Comparison of ENCODE assay signal across 10 cellular contexts in genomic region chr1:67803380-67804279, GRCh38. TPM values are rescaled to one million over a fixed set of nuclear protein-coding genes. Genes with fewer than 3 reads are reported as not detected.
A peak's percentile ranks its signal among the peaks of the same experiment; 100 is the strongest.
DNase-seq lines count a peak whose midpoint lies in the region; ATAC-seq and TF ChIP-seq lines count a peak whose summit lies in the region.
"Had no signal": no experiment of that assay in that cellular context is flagged by ENCODE, and none has a peak within 500 bp of the region (broad histone marks: within the 10 kb centered on the region; RNA-seq: fewer than 3 reads in every experiment).

No MANE protein-coding gene starts in this region.

- no peaks in the 10 kb centered on the region for H3K9me3 ChIP-seq in GM23248 (ENCODE audit: low read depth)
- H3K9me3 ChIP-seq in parathyroid adenoma (ENCODE audit: control insufficient read depth, low read length): no peaks in the 10 kb centered on the region

- TF ChIP-seq CTCF in fibroblast of pulmonary artery (IDR thresholded peaks at IDR 0.05; ENCODE audit: low read length, missing control alignments) (no peak), parathyroid adenoma (IDR thresholded peaks at IDR 0.05) (no peak), GM13976 (IDR thresholded peaks at IDR 0.05; ENCODE audit: borderline replicate concordance, control extremely low read depth, extremely low read depth, insufficient read depth, missing control alignments) (no peak)

- peak; percentile 46 for DNase-seq in GM23248
- peak; percentile 52 for DNase-seq in NCI-H2171 treated with DMSO at 0.1 percent for 48 hours (lab: John Stamatoyannopoulos, UW)
- peak; percentile 22 for DNase-seq in fibroblast of pulmonary artery (ENCODE audit: low read depth)
- no peak for DNase-seq in GM13976 (ENCODE audit: low spot score)
- no peak for DNase-seq in hippocampal formation (lab: John Stamatoyannopoulos, UW)
- no peak for DNase-seq in stimulated activated CD8-positive, alpha-beta memory T cell treated with anti-CD3 and anti-CD28 coated beads, Interleukin-4, amount 100 ng/mL, for 48 hours
- DNase-seq: substantia nigra, SW 1271 had no signal

- peaks cover 37% of the 10 kb centered on the region for H4K20me1 ChIP-seq in GM23248 (ENCODE audit: insufficient read depth)

- in situ Hi-C loops in GM23248 (cut with MboI): no loop called here
- in situ Hi-C loops in GM13976 (cut with MboI; ENCODE audit: low sequenced_read_pairs, unreplicated experiment): no loop called here

- H3K4me1 ChIP-seq in GM23248 (ENCODE audit: insufficient read depth): peaks cover 41% of the 10 kb centered on the region
- H3K4me1 ChIP-seq in parathyroid adenoma: peaks cover 16% of the 10 kb centered on the region

- no peak for ATAC-seq in HG03139 (IDR thresholded peaks at IDR 0.05; ENCODE audit: unreplicated experiment)

- H3K4me2 ChIP-seq in GM23248 (ENCODE audit: unreplicated experiment): peak overlapping the region; percentile 13
- no peak overlapping the region for H3K4me2 ChIP-seq in parathyroid adenoma (ENCODE audit: low read length)

- H3K36me3 ChIP-seq in GM23248 (ENCODE audit: low read depth) (no peaks in the 10 kb centered on the region), parathyroid adenoma (ENCODE audit: control insufficient read depth, insufficient read depth, low read length) (no peaks in the 10 kb centered on the region)

- H3K9me2 ChIP-seq in GM23248 (ENCODE audit: insufficient read depth): no peaks in the 10 kb centered on the region

- H3K27ac ChIP-seq in GM23248 (peak overlapping the region; percentile 33), parathyroid adenoma (peak overlapping the region; percentile 57)

- H3K79me2 ChIP-seq in GM23248 (ENCODE audit: insufficient read depth) (peaks cover 100% of the 10 kb centered on the region), parathyroid adenoma (peaks cover 24% of the 10 kb centered on the region)

- no peak overlapping the region for H2AFZ ChIP-seq in GM23248
- no peak overlapping the region for H2AFZ ChIP-seq in parathyroid adenoma

- WGBS in GM23248 (ENCODE audit: low coverage in 1 of 2, low lambda C conversion rate in 2 of 2, missing lambda C conversion rate in 2 of 2), 2 experiments: 56 to 59% methylated on average over 7 of the region's 7 CpGs

- peaks cover 17% of the 10 kb centered on the region for H3F3A ChIP-seq in GM23248 (ENCODE audit: insufficient read depth)

- H3K27me3 ChIP-seq in GM23248 (replicated peaks; ENCODE audit: insufficient read depth) (no peaks in the 10 kb centered on the region), parathyroid adenoma (ENCODE audit: control insufficient read depth, insufficient read depth, low read length) (no peaks in the 10 kb centered on the region)

- H3K4me3 ChIP-seq in GM23248 (no peak overlapping the region), fibroblast of pulmonary artery (replicated peaks; ENCODE audit: low read depth, low read length) (no peak overlapping the region), parathyroid adenoma (ENCODE audit: low read depth, low read length) (no peak overlapping the region)

- H3K9ac ChIP-seq in GM23248 (no peak overlapping the region), parathyroid adenoma (no peak overlapping the region)

RNA-seq across cellular contexts. Expression of gene GNG12, which starts 29.6 kb away (rescaled TPM):
- 309 and 315 TPM in 2 replicates for total RNA-seq in GM23248 (2014; rRNA removed; shearing (Covaris generic))
- 265 TPM in 2 replicates for polyA plus RNA-seq in GM23248 (2016; fragmentation: Nextera tagmentation; extraction: Ambion mirVana)

Comparison
In these comparisons a context has a peak if more than half of its experiments do, and no peak if none do; other contexts are left out.
1. DNase-seq: peak in GM23248 (single experiment), NCI-H2171 treated with DMSO at 0.1 percent for 48 hours (single experiment) and fibroblast of pulmonary artery (single experiment); none in GM13976 (single experiment), hippocampal formation (0 of 2) and stimulated activated CD8-positive, alpha-beta memory T cell treated with anti-CD3 and anti-CD28 coated beads, Interleukin-4, amount 100 ng/mL, for 48 hours (single experiment).